In genomic region chr19:30086916-30087315, GRCh38 we compare ENCODE assay signal across 16 cellular contexts.
DNase-seq lines count a peak whose midpoint lies in the region; ATAC-seq and TF ChIP-seq lines count a peak whose summit lies in the region.
"Had no signal": no experiment of that assay in that cellular context is flagged by ENCODE, and none has a peak within 500 bp of the region (broad histone marks: within the 10 kb centered on the region; RNA-seq: fewer than 3 reads in every experiment).

No MANE protein-coding gene starts in this region.

- no peaks in the 10 kb centered on the region for H3K36me3 ChIP-seq in heart right ventricle
- no peaks in the 10 kb centered on the region for H3K36me3 ChIP-seq in mesenchymal stem cell (ENCODE audit: control insufficient read depth in 1 of 2, insufficient read depth in 2 of 2, low read depth in 1 of 2, low read length in 2 of 2)
- H3K36me3 ChIP-seq: BLaER1 treated with 17β-estradiol and CSF1 and Interleukin-3, amounts not matched to agents 10 nM and 100 nM had no signal

- no peaks in the 10 kb centered on the region for H3K27me3 Mint-ChIP-seq in chondrocyte (ENCODE audit: low read depth)

- no peak overlapping the region for H3K4me3 ChIP-seq in heart right ventricle
- H3K4me3 ChIP-seq in mesenchymal stem cell (ENCODE audit: insufficient read depth in 1 of 2, low read depth in 1 of 2, low read length in 2 of 2): no peak overlapping the region
- H3K4me3 ChIP-seq: BLaER1 treated with 17β-estradiol and CSF1 and Interleukin-3, amounts not matched to agents 10 nM and 100 nM; GM12878 had no signal

- peak; percentile 9 for DNase-seq in left ventricle myocardium superior
- no peak for DNase-seq in heart right ventricle
- peak; percentile 13 for DNase-seq in chondrocyte (ENCODE audit: low spot score)
- peak; percentile 10 for DNase-seq in posterior vena cava (ENCODE audit: low spot score)
- DNase-seq in mesenchymal stem cell: no peak
- DNase-seq: CD8-positive, alpha-beta memory T cell; COR-L47; DMS 273 treated with DMSO at 0.1 percent for 48 hours; DMS53; DND-41; EL; H9 had no signal

- no peak overlapping the region for H2AK5ac ChIP-seq in mesenchymal stem cell (ENCODE audit: low read length, severe bottlenecking)

- no peak overlapping the region for H2BK120ac ChIP-seq in mesenchymal stem cell (ENCODE audit: low read depth, low read length)

- H3K4me3 Mint-ChIP-seq in chondrocyte (ENCODE audit: unreplicated experiment): no peak overlapping the region
- H3K4me3 Mint-ChIP-seq: B cell; CD8-positive, alpha-beta memory T cell; H9 had no signal

- no peak overlapping the region for H3K27ac Mint-ChIP-seq in chondrocyte (ENCODE audit: unreplicated experiment)
- H3K27ac Mint-ChIP-seq: B cell; CD8-positive, alpha-beta memory T cell; H9 had no signal

- H4K91ac ChIP-seq in mesenchymal stem cell (ENCODE audit: low read length): no peak overlapping the region

- no peaks in the 10 kb centered on the region for H3K79me1 ChIP-seq in mesenchymal stem cell (replicated peaks; ENCODE audit: low read length, poor library complexity, severe bottlenecking)

- ATAC-seq in left ventricle myocardium superior (no peak), heart right ventricle (no peak), HG03025 (IDR thresholded peaks at IDR 0.05; ENCODE audit: low FRiP score, unreplicated experiment) (no peak)
- ATAC-seq: GM12878 had no signal

- no peak overlapping the region for H2BK15ac ChIP-seq in mesenchymal stem cell (ENCODE audit: low read depth, poor library complexity, severe bottlenecking)

- H3K36me3 Mint-ChIP-seq in chondrocyte (ENCODE audit: low read depth): no peaks in the 10 kb centered on the region
- H3K36me3 Mint-ChIP-seq: CD8-positive, alpha-beta memory T cell had no signal

- H3K9me3 ChIP-seq in heart right ventricle (no peaks in the 10 kb centered on the region), mesenchymal stem cell (ENCODE audit: control insufficient read depth, low read length) (no peaks in the 10 kb centered on the region)
- H3K9me3 ChIP-seq: BLaER1 treated with 17β-estradiol and CSF1 and Interleukin-3, amounts not matched to agents 10 nM and 100 nM had no signal

- no peak for TF ChIP-seq CTCF in heart right ventricle (IDR thresholded peaks at IDR 0.05)
- TF ChIP-seq CTCF in chondrocyte (IDR thresholded peaks at IDR 0.05): no peak

- WGBS in heart right ventricle, 2 donors: 94 to 96% methylated on average over 10 of the region's 10 CpGs
- 91% methylated on average over 10 of the region's 10 CpGs for WGBS in mesenchymal stem cell

- no peak overlapping the region for H3K23ac ChIP-seq in mesenchymal stem cell (ENCODE audit: low read length in 2 of 2)

- H2BK5ac ChIP-seq in mesenchymal stem cell (ENCODE audit: low read depth, low read length, poor library complexity, severe bottlenecking): no peak overlapping the region

- H3K27ac ChIP-seq in heart right ventricle (no peak overlapping the region), mesenchymal stem cell (ENCODE audit: low read length, poor library complexity, severe bottlenecking) (no peak overlapping the region)
- H3K27ac ChIP-seq: BLaER1 treated with 17β-estradiol and CSF1 and Interleukin-3, amounts not matched to agents 10 nM and 100 nM had no signal

- H3K4me1 ChIP-seq in heart right ventricle (peaks cover 0 to 6% (median 0%) of the 10 kb centered on the region in 9 donors), mesenchymal stem cell (ENCODE audit: control insufficient read depth, insufficient read depth, low read depth, low read length) (no peaks in the 10 kb centered on the region)

- H2BK12ac ChIP-seq in mesenchymal stem cell (ENCODE audit: low read length in 2 of 2): no peak overlapping the region

- no peak overlapping the region for H4K8ac ChIP-seq in mesenchymal stem cell (ENCODE audit: low read length)

- no peak overlapping the region for H3K14ac ChIP-seq in mesenchymal stem cell (ENCODE audit: low read length in 2 of 2)

- H3K9ac ChIP-seq in mesenchymal stem cell (ENCODE audit: low read length): no peak overlapping the region
- H3K9ac ChIP-seq: BLaER1 treated with 17β-estradiol and CSF1 and Interleukin-3, amounts not matched to agents 10 nM and 100 nM had no signal

- H3K27me3 ChIP-seq in heart right ventricle (peaks cover 0 to 7% (median 0%) of the 10 kb centered on the region in 7 donors), mesenchymal stem cell (ENCODE audit: control insufficient read depth in 1 of 2, insufficient read depth in 1 of 2, low read length in 2 of 2) (peaks cover 3 to 13% of the 10 kb centered on the region in 2 experiments)
- H3K27me3 ChIP-seq: BLaER1 treated with 17β-estradiol and CSF1 and Interleukin-3, amounts not matched to agents 10 nM and 100 nM had no signal

- H3K4me1 Mint-ChIP-seq in chondrocyte (ENCODE audit: low read depth): no peaks in the 10 kb centered on the region
- H3K4me1 Mint-ChIP-seq: B cell; CD8-positive, alpha-beta memory T cell had no signal

- no peak overlapping the region for H3K18ac ChIP-seq in mesenchymal stem cell (ENCODE audit: low read depth in 1 of 2, low read length in 2 of 2)

- no peak overlapping the region for H3K4ac ChIP-seq in mesenchymal stem cell (ENCODE audit: low read depth in 1 of 2, low read length in 2 of 2)

- H3K9me3 Mint-ChIP-seq in chondrocyte (ENCODE audit: low read depth): no peaks in the 10 kb centered on the region
- H3K9me3 Mint-ChIP-seq: CD8-positive, alpha-beta memory T cell; H9 had no signal

- no peak overlapping the region for H3K4me2 ChIP-seq in mesenchymal stem cell (ENCODE audit: low read length, poor library complexity, severe bottlenecking)
- H3K4me2 ChIP-seq: BLaER1 treated with 17β-estradiol and CSF1 and Interleukin-3, amounts not matched to agents 10 nM and 100 nM had no signal

- H2AFZ ChIP-seq in mesenchymal stem cell (ENCODE audit: low read depth, low read length): no peak overlapping the region

- intact Hi-C loops in left ventricle myocardium superior (cut with micrococcal nuclease): no loop called here
- intact Hi-C loops in heart right ventricle (cut with DNase I): no loop called here
- intact Hi-C loops in posterior vena cava (cut with DNase I): no loop called here

Comparison
In these comparisons a context has a peak if more than half of its experiments do, and no peak if none do; other contexts are left out.
1. DNase-seq: peak in left ventricle myocardium superior (single experiment), chondrocyte (single experiment) and posterior vena cava (single experiment); none in heart right ventricle (0 of 2) and mesenchymal stem cell (single experiment).